ENCODE assay signal across 11 cellular contexts in the genomic region with DNA sequence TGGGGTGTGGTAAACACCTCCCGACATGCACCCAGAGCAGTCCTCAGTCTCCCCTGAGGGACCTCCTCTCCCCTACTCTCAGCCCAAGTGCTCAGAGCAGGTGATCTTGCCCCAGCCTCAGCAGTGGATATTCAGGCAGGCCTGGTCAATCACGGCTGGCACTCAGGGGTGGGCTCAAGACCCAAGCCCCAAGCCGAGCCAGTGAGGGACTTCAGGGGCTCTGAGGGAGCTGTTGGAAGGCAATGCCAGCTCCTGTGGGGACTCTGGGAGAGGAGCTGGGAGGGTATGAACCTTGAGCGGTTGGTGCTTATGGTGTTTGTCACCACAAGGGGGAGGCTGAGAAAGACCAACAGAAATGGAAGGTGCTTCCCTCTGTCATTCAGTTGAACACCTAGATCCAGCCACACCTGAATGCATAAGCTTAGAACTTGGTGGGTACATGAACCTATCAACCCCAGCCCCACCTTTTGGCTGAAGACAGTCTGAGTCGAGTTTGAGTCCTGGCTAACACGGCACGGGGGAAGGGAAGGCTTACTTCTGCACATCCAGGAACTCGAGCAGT. TPM values are rescaled to one million over a fixed set of nuclear protein-coding genes. Genes with fewer than 3 reads are reported as not detected.
DNase-seq lines count a peak whose midpoint lies in the region; ATAC-seq and TF ChIP-seq lines count a peak whose summit lies in the region.
"Had no signal": no experiment of that assay in that cellular context is flagged by ENCODE, and none has a peak within 500 bp of the region (broad histone marks: within the 10 kb centered on the region; RNA-seq: fewer than 3 reads in every experiment).

No MANE protein-coding gene starts in this region.

- H3K4me1 ChIP-seq in hepatocyte (ENCODE audit: insufficient read depth): no peaks in the 10 kb centered on the region

- peaks cover 4% of the 10 kb centered on the region for H3K9me3 Mint-ChIP-seq in WTC11

- H3K79me2 ChIP-seq in hepatocyte: no peaks in the 10 kb centered on the region

- 94% methylated on average over 8 of the region's 8 CpGs for WGBS in hepatocyte (ENCODE audit: low lambda C conversion rate, missing lambda C conversion rate)

- no peak overlapping the region for H3K4me2 ChIP-seq in hepatocyte

- H2AFZ ChIP-seq in hepatocyte: no peak overlapping the region

- H3K9me3 ChIP-seq in hepatocyte (ENCODE audit: low read depth): no peaks in the 10 kb centered on the region
- H3K9me3 ChIP-seq: mucosa of descending colon had no signal

- H3K27ac ChIP-seq in hepatocyte: no peak overlapping the region

- no peak overlapping the region for H3K4me3 Mint-ChIP-seq in WTC11

- no peaks in the 10 kb centered on the region for H3K36me3 ChIP-seq in hepatocyte (replicated peaks; ENCODE audit: insufficient read depth, low read depth)

- H3K27me3 Mint-ChIP-seq in WTC11 (ENCODE audit: low read depth): no peaks in the 10 kb centered on the region

- H3K27ac Mint-ChIP-seq in WTC11: no peak overlapping the region

- CTCF ChIA-PET in WTC11 (lab: Charles Lee): interaction anchor here (0.7 to 2.5 kb wide), 11 partner anchors 10 to 236 kb away, joined by 3 to 9 read pairs (median 4); no protein-coding TSS in a partner anchor

- ATAC-seq in WTC11: peak; percentile 32; the same call in 1 of the 2 replicates
- ATAC-seq in GM21576 (IDR thresholded peaks at IDR 0.05; ENCODE audit: unreplicated experiment): no peak
- ATAC-seq in GM21526 (IDR thresholded peaks at IDR 0.05; ENCODE audit: low FRiP score, unreplicated experiment): no peak
- ATAC-seq: mucosa of descending colon had no signal

- no peaks in the 10 kb centered on the region for H3K9me2 ChIP-seq in hepatocyte (replicated peaks; ENCODE audit: insufficient read depth)

- no peaks in the 10 kb centered on the region for H3K27me3 ChIP-seq in hepatocyte

- no peaks in the 10 kb centered on the region for H3K4me1 Mint-ChIP-seq in WTC11

- TF ChIP-seq CTCF in GM12875 (IDR thresholded peaks at IDR 0.05; ENCODE audit: borderline replicate concordance, insufficient read depth, low read depth, low read length) (peak; percentile 54; the same call in 1 of the 2 replicates), WTC11 (IDR thresholded peaks at IDR 0.05) (no peak; the same call in 1 of the 2 replicates), hepatocyte (IDR thresholded peaks at IDR 0.05; ENCODE audit: poor library complexity) (peak; percentile 3)

- POLR2A ChIA-PET in WTC11 (lab: Charles Lee): no interaction called here

- H4K20me1 ChIP-seq in hepatocyte (ENCODE audit: insufficient read depth, poor library complexity, severe bottlenecking): no peaks in the 10 kb centered on the region

- peak; percentile 7 for DNase-seq in ACHN
- DNase-seq in WTC11 (ENCODE audit: low spot score): peak; percentile 8
- DNase-seq in hepatocyte (ENCODE audit: low spot score): no peak
- DNase-seq in amniotic stem cell (lab: John Stamatoyannopoulos, UW): no peak
- no peak for DNase-seq in NCI-H2029 treated with DMSO at 0.1 percent for 48 hours (lab: John Stamatoyannopoulos, UW)
- DNase-seq: activated T-cell treated with anti-CD3 and anti-CD28 coated beads, Interleukin-2, amount 50 U/mL, for 48 hours; COR-L47 had no signal

- in situ Hi-C loops in ACHN (cut with HindIII; ENCODE audit: low pct_ligation_motif_present, low pct_unique_long_range_greater_than_20kb, low sequenced_read_pairs): no loop called here

- H3K36me3 Mint-ChIP-seq in WTC11: peaks cover 3% of the 10 kb centered on the region

- no peak overlapping the region for H3K4me3 ChIP-seq in GM12875 (ENCODE audit: low read depth, low read length)
- H3K4me3 ChIP-seq in hepatocyte: no peak overlapping the region
- H3K4me3 ChIP-seq: mucosa of descending colon had no signal

TF ChIP-seq in WTC11, 78 proteins besides CTCF, POLR2A, EP300 and RAD21:
- TF ChIP-seq ZSCAN18 (CRISPR knock-in tag; IDR thresholded peaks at IDR 0.05): no peak
- peak; percentile 42; the same call in 1 of the 2 replicates for TF ChIP-seq GTF2I (CRISPR knock-in tag; conservative IDR thresholded peaks at IDR 0.05)

RNA-seq across cellular contexts. Expression of gene ALS2CL, which starts 19.4 kb away (rescaled TPM):
- total RNA-seq in WTC11 (2021) (10.2 to 12.6 TPM (median 11.5 TPM) in 3 replicates), hepatocyte (8.5 and 14.4 TPM in 2 replicates)
- polyA plus RNA-seq in hepatocyte: 15.2 and 17.2 TPM in 2 replicates

RNA-seq across cellular contexts. Expression of gene TMIE, which starts 27.1 kb away (rescaled TPM):
- 0.57 to 1.3 TPM (median 0.69 TPM) in 3 replicates for total RNA-seq in WTC11 (2021)
- 0.12 and 0.37 TPM in 2 replicates for total RNA-seq in hepatocyte
- 0.51 and 0.69 TPM in 2 replicates for polyA plus RNA-seq in hepatocyte

RNA-seq across cellular contexts. Expression of gene PRSS50, which starts 43.6 kb away (rescaled TPM):
- total RNA-seq in WTC11 (2021) (0.70 to 1.4 TPM (median 1.2 TPM) in 3 replicates), hepatocyte (0.33 and 1.1 TPM in 2 replicates)
- 1.4 and 1.6 TPM in 2 replicates for polyA plus RNA-seq in hepatocyte

Comparison
In these comparisons a context has a peak if more than half of its experiments do, and no peak if none do; other contexts are left out.
1. DNase-seq: peak in ACHN (single experiment) and WTC11 (single experiment); none in hepatocyte (single experiment), amniotic stem cell (single experiment) and NCI-H2029 treated with DMSO at 0.1 percent for 48 hours (single experiment).